ENCODE assay signal across 2 cellular contexts in the genomic region with DNA sequence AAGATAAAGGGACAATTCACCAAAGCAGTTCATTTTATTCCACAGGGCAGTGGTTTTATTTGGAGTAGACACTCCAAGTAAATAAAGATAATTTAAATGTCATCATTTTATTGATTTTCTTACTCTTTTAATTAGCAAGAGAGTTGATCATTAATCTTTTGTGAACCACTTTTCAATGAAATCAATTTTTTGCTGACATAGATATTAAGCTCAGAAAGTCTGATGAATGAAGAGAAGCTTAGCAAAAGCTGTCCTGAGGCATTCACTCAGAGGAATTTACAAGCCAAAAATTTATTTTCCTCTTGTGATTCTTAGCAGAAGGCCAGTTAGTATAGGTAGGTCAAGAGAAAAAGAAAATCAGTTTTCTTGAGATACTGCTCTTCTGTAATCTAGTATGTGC.
TF ChIP-seq lines count a peak whose summit lies in the region.

No MANE protein-coding gene starts in this region.

TF ChIP-seq in HepG2, 621 proteins besides CTCF, POLR2A, EP300 and RAD21 (continued from another document):
- no peak for TF ChIP-seq NFKB2 (CRISPR knock-in tag; IDR thresholded peaks at IDR 0.05; ENCODE audit: borderline replicate concordance)
- TF ChIP-seq ZBTB20 (CRISPR knock-in tag; IDR thresholded peaks at IDR 0.05; ENCODE audit: borderline replicate concordance, low read depth) = no peak
- TF ChIP-seq MAFK (conservative IDR thresholded peaks at IDR 0.05 in 1 of 2, IDR thresholded peaks at IDR 0.05 in 1 of 2; ENCODE audit: low read length in 2 of 2) = peak; percentile 65 to 81
- no peak for TF ChIP-seq PHF20 (CRISPR knock-in tag; IDR thresholded peaks at IDR 0.05)
- no peak for TF ChIP-seq PBX2 (CRISPR knock-in tag; IDR thresholded peaks at IDR 0.05)
- TF ChIP-seq ZNF550 (CRISPR knock-in tag; IDR thresholded peaks at IDR 0.05; ENCODE audit: borderline replicate concordance) = no peak
- TF ChIP-seq HMGXB4 (CRISPR knock-in tag; IDR thresholded peaks at IDR 0.05; ENCODE audit: borderline replicate concordance in 1 of 2, low read depth in 1 of 2) = no peak
- no peak for TF ChIP-seq TBX3 (IDR thresholded peaks at IDR 0.05; ENCODE audit: borderline replicate concordance)
- no peak for TF ChIP-seq ZBTB46 (CRISPR knock-in tag; IDR thresholded peaks at IDR 0.05; ENCODE audit: borderline replicate concordance)
- peak; percentile 64 for TF ChIP-seq MAFF (IDR thresholded peaks at IDR 0.05; ENCODE audit: low read depth, low read length)

TF ChIP-seq in IMR-90, 13 proteins besides CTCF, POLR2A, EP300 and RAD21 (continued from another document):
- TF ChIP-seq MAFK (IDR thresholded peaks at IDR 0.05; ENCODE audit: low read depth, low read length) = peak; percentile 72
